23 cellular contexts compared by ENCODE assay signal in genomic region chr9:92641092-92641809, GRCh38. TPM values are rescaled to one million over a fixed set of nuclear protein-coding genes. Genes with fewer than 3 reads are reported as not detected.
A peak's percentile ranks its signal among the peaks of the same experiment; 100 is the strongest.
DNase-seq lines count a peak whose midpoint lies in the region; ATAC-seq and TF ChIP-seq lines count a peak whose summit lies in the region.
"Had no signal": no experiment of that assay in that cellular context is flagged by ENCODE, and none has a peak within 500 bp of the region (broad histone marks: within the 10 kb centered on the region; RNA-seq: fewer than 3 reads in every experiment).

No MANE protein-coding gene starts in this region.

- H3K9me3 Mint-ChIP-seq in brain, result peaks cover 0 to 6% (median 0%) of the 10 kb centered on the region in 5 experiments
- peaks cover 14% of the 10 kb centered on the region for H3K9me3 Mint-ChIP-seq in mesothelial cell of epicardium
- H3K9me3 Mint-ChIP-seq in stimulated activated effector memory CD8-positive, alpha-beta T cell treated with anti-CD3 and anti-CD28 coated beads, Interleukin-12 subunit alpha, Interleukin-12 subunit beta, amount 100 ng/mL, for 72 hours, result no peaks in the 10 kb centered on the region
- H3K9me3 Mint-ChIP-seq: activated naive CD4-positive, alpha-beta T cell treated with anti-CD3 and anti-CD28 coated beads, Interleukin-2, amount 10 ng/mL, durations not matched to agents 7 days and 5 days; activated T-helper 17 cell treated with anti-CD3 and anti-CD28 coated beads, Interleukin-2, amount 50 U/mL, for 72 hours; T-helper 1 cell treated with Interleukin-12 subunit alpha and Interleukin-12 subunit beta and Interleukin-4 antibody, amounts not matched to agents 30 μg/mL and 1 μg/mL, for 36 hours had no signal

- no peaks in the 10 kb centered on the region for H3K4me1 ChIP-seq in MM.1S (ENCODE audit: low read length)
- H3K4me1 ChIP-seq: upper lobe of right lung had no signal

- H3K36me3 ChIP-seq in H7 (replicated peaks; ENCODE audit: control insufficient read depth, insufficient read depth, low read length) (peaks cover 7% of the 10 kb centered on the region), MM.1S (replicated peaks; ENCODE audit: insufficient read depth, low read length) (peaks cover 5% of the 10 kb centered on the region; the same call in 1 of the 2 replicates)

- H4K20me1 ChIP-seq in MM.1S (ENCODE audit: insufficient read depth, low read length), result no peaks in the 10 kb centered on the region

- H3K27me3 ChIP-seq in H7 (ENCODE audit: control insufficient read depth, insufficient read depth, low read length), result no peaks in the 10 kb centered on the region
- no peaks in the 10 kb centered on the region for H3K27me3 ChIP-seq in MM.1S (replicated peaks; ENCODE audit: insufficient read depth, low read length)
- H3K27me3 ChIP-seq: neutrophil, upper lobe of right lung had no signal

- H3K27ac ChIP-seq in MM.1S (ENCODE audit: low read length), result no peak overlapping the region
- H3K27ac ChIP-seq: neutrophil, SK-N-MC, upper lobe of right lung had no signal

- no peak for ATAC-seq in stimulated activated effector memory CD8-positive, alpha-beta T cell treated with anti-CD3 and anti-CD28 coated beads, Interleukin-12 subunit alpha, Interleukin-12 subunit beta, amount 100 ng/mL, for 72 hours
- ATAC-seq: activated T-helper 17 cell treated with anti-CD3 and anti-CD28 coated beads, Interleukin-2, amount 50 U/mL, for 72 hours; sciatic nerve; upper lobe of right lung had no signal

- no peaks in the 10 kb centered on the region for H3F3A ChIP-seq in MM.1S (ENCODE audit: insufficient read depth, low read length)

- H2AFZ ChIP-seq in MM.1S (ENCODE audit: low read length), result no peak overlapping the region

- H3K9me3 ChIP-seq in MM.1S (replicated peaks; ENCODE audit: insufficient read depth, low read length), result no peaks in the 10 kb centered on the region
- H3K9me3 ChIP-seq: neutrophil, upper lobe of right lung had no signal

- H3K79me2 ChIP-seq in MM.1S (ENCODE audit: low read length), result peaks cover 11% of the 10 kb centered on the region; the same call in 1 of the 2 replicates

- H3K27me3 Mint-ChIP-seq in brain (no peaks in the 10 kb centered on the region), mesothelial cell of epicardium (ENCODE audit: low read depth) (no peaks in the 10 kb centered on the region)
- H3K27me3 Mint-ChIP-seq: activated naive CD4-positive, alpha-beta T cell treated with anti-CD3 and anti-CD28 coated beads, Interleukin-2, amount 10 ng/mL, durations not matched to agents 7 days and 5 days; activated T-helper 17 cell treated with anti-CD3 and anti-CD28 coated beads, Interleukin-2, amount 50 U/mL, for 72 hours; CD4-positive, alpha-beta T cell had no signal

- H3K4me1 Mint-ChIP-seq in brain, result no peaks in the 10 kb centered on the region
- peaks cover 23% of the 10 kb centered on the region for H3K4me1 Mint-ChIP-seq in mesothelial cell of epicardium
- H3K4me1 Mint-ChIP-seq in stimulated activated effector memory CD8-positive, alpha-beta T cell treated with anti-CD3 and anti-CD28 coated beads, Interleukin-12 subunit alpha, Interleukin-12 subunit beta, amount 100 ng/mL, for 72 hours, result peaks cover 6% of the 10 kb centered on the region
- H3K4me1 Mint-ChIP-seq: activated naive CD4-positive, alpha-beta T cell treated with anti-CD3 and anti-CD28 coated beads, Interleukin-2, amount 10 ng/mL, durations not matched to agents 7 days and 5 days; activated T-helper 17 cell treated with anti-CD3 and anti-CD28 coated beads, Interleukin-2, amount 50 U/mL, for 72 hours had no signal

- H3K27ac Mint-ChIP-seq in brain (peak overlapping the region in 3 of 5 experiments; percentile 27 to 79 (median 47)), mesothelial cell of epicardium (peak overlapping the region; percentile 95)
- H3K27ac Mint-ChIP-seq in stimulated activated effector memory CD8-positive, alpha-beta T cell treated with anti-CD3 and anti-CD28 coated beads, Interleukin-12 subunit alpha, Interleukin-12 subunit beta, amount 100 ng/mL, for 72 hours, result peak overlapping the region; percentile 64
- H3K27ac Mint-ChIP-seq: activated naive CD4-positive, alpha-beta T cell treated with anti-CD3 and anti-CD28 coated beads, Interleukin-2, amount 10 ng/mL, durations not matched to agents 7 days and 5 days; activated T-helper 17 cell treated with anti-CD3 and anti-CD28 coated beads, Interleukin-2, amount 50 U/mL, for 72 hours; CD4-positive, alpha-beta T cell; T-helper 1 cell treated with Interleukin-12 subunit alpha and Interleukin-12 subunit beta and Interleukin-4 antibody, amounts not matched to agents 30 μg/mL and 1 μg/mL, for 36 hours had no signal

- H3K9ac ChIP-seq in MM.1S (ENCODE audit: low read length), result no peak overlapping the region

- DNase-seq in H7 (peak; percentile 38), mesothelial cell of epicardium (ENCODE audit: low spot score in 2 of 2, unreplicated experiment in 2 of 2) (no peak), MM.1S (no peak), GOT3 (lab: John Stamatoyannopoulos, UW) (no peak)
- DNase-seq in stimulated activated effector memory CD8-positive, alpha-beta T cell treated with anti-CD3 and anti-CD28 coated beads, Interleukin-12 subunit alpha, Interleukin-12 subunit beta, amount 100 ng/mL, for 72 hours (ENCODE audit: low spot score in 2 of 2), result no peak
- DNase-seq in activated T-cell treated with anti-CD3 and anti-CD28 coated beads, Interleukin-2, amount 50 U/mL, for 1 hour, result no peak
- DNase-seq: activated CD4-positive, alpha-beta T cell treated with anti-CD3 and anti-CD28 coated beads, Interleukin-2, amount 50 U/mL, for 4 hours; activated naive CD4-positive, alpha-beta T cell treated with anti-CD3 and anti-CD28 coated beads, Interleukin-2, amount 10 ng/mL, durations not matched to agents 7 days and 5 days; AML-193; amniotic stem cell; hypothalamus; IMR-90; mesendoderm; NCI-H510A; stimulated activated CD4-positive, alpha-beta T cell treated with anti-CD3 and anti-CD28 coated beads, Interleukin-4, amount 100 ng/mL, for 24 hours; upper lobe of right lung had no signal

- peaks cover 66% of the 10 kb centered on the region for H3K36me3 Mint-ChIP-seq in brain
- peaks cover 34% of the 10 kb centered on the region for H3K36me3 Mint-ChIP-seq in mesothelial cell of epicardium
- H3K36me3 Mint-ChIP-seq in stimulated activated effector memory CD8-positive, alpha-beta T cell treated with anti-CD3 and anti-CD28 coated beads, Interleukin-12 subunit alpha, Interleukin-12 subunit beta, amount 100 ng/mL, for 72 hours, result peaks cover 85% of the 10 kb centered on the region

- no peak for TF ChIP-seq CTCF in brain (conservative IDR thresholded peaks at IDR 0.05)
- TF ChIP-seq CTCF in mesothelial cell of epicardium (IDR thresholded peaks at IDR 0.05; ENCODE audit: unreplicated experiment), result no peak
- no peak for TF ChIP-seq CTCF in MM.1S (IDR thresholded peaks at IDR 0.05; ENCODE audit: low read length)

- no peak overlapping the region for H3K4me2 ChIP-seq in MM.1S (ENCODE audit: low read depth, low read length)

- no peaks in the 10 kb centered on the region for H3K9me2 ChIP-seq in MM.1S (replicated peaks; ENCODE audit: insufficient read depth, low read length)

- peak overlapping the region in 1 of 5 experiments; percentile 5 for H3K4me3 Mint-ChIP-seq in brain
- peak overlapping the region; percentile 20 for H3K4me3 Mint-ChIP-seq in mesothelial cell of epicardium
- no peak overlapping the region for H3K4me3 Mint-ChIP-seq in stimulated activated effector memory CD8-positive, alpha-beta T cell treated with anti-CD3 and anti-CD28 coated beads, Interleukin-12 subunit alpha, Interleukin-12 subunit beta, amount 100 ng/mL, for 72 hours
- H3K4me3 Mint-ChIP-seq: activated naive CD4-positive, alpha-beta T cell treated with anti-CD3 and anti-CD28 coated beads, Interleukin-2, amount 10 ng/mL, durations not matched to agents 7 days and 5 days; activated T-helper 17 cell treated with anti-CD3 and anti-CD28 coated beads, Interleukin-2, amount 50 U/mL, for 72 hours; CD4-positive, alpha-beta T cell; T-helper 1 cell treated with Interleukin-12 subunit alpha and Interleukin-12 subunit beta and Interleukin-4 antibody, amounts not matched to agents 30 μg/mL and 1 μg/mL, for 36 hours had no signal

- no peak overlapping the region for H3K4me3 ChIP-seq in H7 (ENCODE audit: insufficient read depth, low read depth, low read length)
- no peak overlapping the region for H3K4me3 ChIP-seq in MM.1S (ENCODE audit: low read length)
- H3K4me3 ChIP-seq: SK-N-MC, upper lobe of right lung had no signal

RNA-seq across cellular contexts. Expression of gene IPPK, which starts 28.7 kb away (rescaled TPM):
- total RNA-seq in H7 (2014; rRNA removed; shearing (Covaris generic)), result 10.6 and 12.5 TPM in 2 replicates
- polyA plus RNA-seq in brain (ENCODE audit: insufficient read depth, low read depth, low replicate concordance), result 6.9 TPM
- 7.8 to 10.0 TPM (median 9.3 TPM) in 3 replicates for total RNA-seq in mesothelial cell of epicardium
